ENCODE assay signal across 16 cellular contexts in genomic region chr2:202161106-202161836, GRCh38.
A peak's percentile ranks its signal among the peaks of the same experiment; 100 is the strongest.
DNase-seq lines count a peak whose midpoint lies in the region; ATAC-seq, FAIRE-seq and TF ChIP-seq lines count a peak whose summit lies in the region.
"Had no signal": no experiment of that assay in that cellular context is flagged by ENCODE, and none has a peak within 500 bp of the region (broad histone marks: within the 10 kb centered on the region; RNA-seq: fewer than 3 reads in every experiment).

No MANE protein-coding gene starts in this region.

- WGBS in right cardiac atrium, result 36% methylated on average over 8 of the region's 8 CpGs
- 65% methylated on average over 8 of the region's 8 CpGs for WGBS in suprapubic skin
- 60 to 64% (median 64%) methylated on average over 8 of the region's 8 CpGs for WGBS in adrenal gland, 4 donors
- WGBS in pancreas, 2 donors, result 72 to 73% methylated on average over 8 of the region's 8 CpGs

- H3K36me3 Mint-ChIP-seq in activated naive CD4-positive, alpha-beta T cell treated with anti-CD3 and anti-CD28 coated beads for 36 hours (ENCODE audit: low read depth), result no peaks in the 10 kb centered on the region

- peak overlapping the region; percentile 38 for H3K27ac ChIP-seq in right cardiac atrium (ENCODE audit: low read length)
- H3K27ac ChIP-seq in suprapubic skin, result no peak overlapping the region
- H3K27ac ChIP-seq in adrenal gland, result no peak overlapping the region
- no peak overlapping the region for H3K27ac ChIP-seq in pancreas
- H3K27ac ChIP-seq: WERI-Rb-1 had no signal

- H3K36me3 ChIP-seq in adipocyte (ENCODE audit: control insufficient read depth, insufficient read depth, low read length, severe bottlenecking), result no peaks in the 10 kb centered on the region
- H3K36me3 ChIP-seq in suprapubic skin, result no peaks in the 10 kb centered on the region
- no peaks in the 10 kb centered on the region for H3K36me3 ChIP-seq in adrenal gland (replicated peaks in 1 of 2)
- no peaks in the 10 kb centered on the region for H3K36me3 ChIP-seq in pancreas
- H3K36me3 ChIP-seq: WERI-Rb-1 had no signal

- H3K4me1 ChIP-seq in adipocyte (ENCODE audit: control insufficient read depth, insufficient read depth, low read length), result no peaks in the 10 kb centered on the region
- no peaks in the 10 kb centered on the region for H3K4me1 ChIP-seq in right cardiac atrium (ENCODE audit: control insufficient read depth, insufficient read depth, low read length)
- no peaks in the 10 kb centered on the region for H3K4me1 ChIP-seq in suprapubic skin
- H3K4me1 ChIP-seq in adrenal gland (replicated peaks in 1 of 2), result no peaks in the 10 kb centered on the region
- H3K4me1 ChIP-seq in pancreas, result no peaks in the 10 kb centered on the region

- H3K4me3 Mint-ChIP-seq in activated naive CD4-positive, alpha-beta T cell treated with anti-CD3 and anti-CD28 coated beads for 36 hours, result no peak overlapping the region
- no peak overlapping the region for H3K4me3 Mint-ChIP-seq in stimulated activated naive CD8-positive, alpha-beta T cell treated with anti-CD3 and anti-CD28 coated beads, Interleukin-15, amount 100 ng/mL, for 72 hours

- no peak overlapping the region for H3K9ac ChIP-seq in adipocyte (ENCODE audit: low read length)

- no peak for TF ChIP-seq POLR2A in suprapubic skin (IDR thresholded peaks at IDR 0.05)
- TF ChIP-seq POLR2A in adrenal gland (IDR thresholded peaks at IDR 0.05), result no peak

- no peaks in the 10 kb centered on the region for H3K9me3 Mint-ChIP-seq in activated naive CD4-positive, alpha-beta T cell treated with anti-CD3 and anti-CD28 coated beads for 36 hours
- H3K9me3 Mint-ChIP-seq in stimulated activated naive CD8-positive, alpha-beta T cell treated with anti-CD3 and anti-CD28 coated beads, Interleukin-15, amount 100 ng/mL, for 72 hours, result no peaks in the 10 kb centered on the region

- no peak for TF ChIP-seq EP300 in suprapubic skin (IDR thresholded peaks at IDR 0.05)

- FAIRE-seq in pancreas (lab: Jason Lieb, UNC), result no peak

- H3K27me3 ChIP-seq in adipocyte (replicated peaks; ENCODE audit: control insufficient read depth, insufficient read depth, low read length) (peaks cover 24% of the 10 kb centered on the region), right cardiac atrium (ENCODE audit: control insufficient read depth, insufficient read depth) (no peaks in the 10 kb centered on the region), suprapubic skin (no peaks in the 10 kb centered on the region), adrenal gland (no peaks in the 10 kb centered on the region), pancreas (no peaks in the 10 kb centered on the region)

- ATAC-seq in right cardiac atrium (peak in 1 of 2 donors; percentile 38), pancreas (no peak)
- no peak for ATAC-seq in stimulated activated naive CD8-positive, alpha-beta T cell treated with anti-CD3 and anti-CD28 coated beads, Interleukin-15, amount 100 ng/mL, for 72 hours

- no peak for TF ChIP-seq CTCF in suprapubic skin (IDR thresholded peaks at IDR 0.05)
- no peak for TF ChIP-seq CTCF in adrenal gland (IDR thresholded peaks at IDR 0.05)
- no peak for TF ChIP-seq CTCF in pancreas (IDR thresholded peaks at IDR 0.05)

- H3K4me1 Mint-ChIP-seq in activated naive CD4-positive, alpha-beta T cell treated with anti-CD3 and anti-CD28 coated beads for 36 hours (ENCODE audit: low read depth), result peaks cover 12% of the 10 kb centered on the region
- H3K4me1 Mint-ChIP-seq in stimulated activated naive CD8-positive, alpha-beta T cell treated with anti-CD3 and anti-CD28 coated beads, Interleukin-15, amount 100 ng/mL, for 72 hours, result peaks cover 11% of the 10 kb centered on the region

- CTCF ChIA-PET in activated naive CD4-positive, alpha-beta T cell treated with anti-CD3 and anti-CD28 coated beads for 36 hours (lab: Charles Lee), result interaction anchor here (0.6 to 0.8 kb wide), 2 partner anchors 12 to 58 kb away, joined by 3 to 4 read pairs; no protein-coding TSS in a partner anchor

- H3K27ac Mint-ChIP-seq in activated naive CD4-positive, alpha-beta T cell treated with anti-CD3 and anti-CD28 coated beads for 36 hours, result no peak overlapping the region
- H3K27ac Mint-ChIP-seq in stimulated activated naive CD8-positive, alpha-beta T cell treated with anti-CD3 and anti-CD28 coated beads, Interleukin-15, amount 100 ng/mL, for 72 hours, result peak overlapping the region in 1 of 2 donors; percentile 17

- DNase-seq in activated naive CD4-positive, alpha-beta T cell treated with anti-CD3 and anti-CD28 coated beads for 36 hours, result peak; percentile 13
- DNase-seq in activated naive CD4-positive, alpha-beta T cell (lab: John Stamatoyannopoulos, UW), result no peak
- peak; percentile 36 for DNase-seq in adipocyte (ENCODE audit: low read depth)
- DNase-seq in right cardiac atrium, result no peak
- DNase-seq in suprapubic skin (ENCODE audit: low spot score in 2 of 2), result no peak
- DNase-seq in adrenal gland, result no peak
- no peak for DNase-seq in stimulated activated naive CD8-positive, alpha-beta T cell treated with anti-CD3 and anti-CD28 coated beads, Interleukin-15, amount 100 ng/mL, for 72 hours
- DNase-seq in pancreas, result no peak
- DNase-seq: ACHN; activated T-cell treated with anti-CD3 and anti-CD28 coated beads for 4 hours; NCI-H1048; NCI-H524; occipital lobe; stimulated activated CD4-positive, alpha-beta T cell treated with anti-CD3 and anti-CD28 coated beads, Interleukin-15, amount 100 ng/mL, for 24 hours; trophoblast cell; WERI-Rb-1 had no signal

- H3K27me3 Mint-ChIP-seq in activated naive CD4-positive, alpha-beta T cell treated with anti-CD3 and anti-CD28 coated beads for 36 hours (ENCODE audit: low read depth), result peaks cover 7% of the 10 kb centered on the region
- no peaks in the 10 kb centered on the region for H3K27me3 Mint-ChIP-seq in stimulated activated naive CD8-positive, alpha-beta T cell treated with anti-CD3 and anti-CD28 coated beads, Interleukin-15, amount 100 ng/mL, for 72 hours

- no peak overlapping the region for H3K4me3 ChIP-seq in adipocyte (ENCODE audit: low read length)
- no peak overlapping the region for H3K4me3 ChIP-seq in right cardiac atrium (ENCODE audit: low read length)
- H3K4me3 ChIP-seq in suprapubic skin, result no peak overlapping the region
- H3K4me3 ChIP-seq in adrenal gland, result no peak overlapping the region
- H3K4me3 ChIP-seq in pancreas, result no peak overlapping the region

- intact Hi-C loops in activated naive CD4-positive, alpha-beta T cell treated with anti-CD3 and anti-CD28 coated beads for 36 hours (cut with micrococcal nuclease), result no loop called here
- intact Hi-C loops in right cardiac atrium (cut with DNase I), result no loop called here
- intact Hi-C loops in adrenal gland (cut with DNase I), result no loop called here
- intact Hi-C loops in pancreas (cut with DNase I), result no loop called here

- H3K9me3 ChIP-seq in adipocyte (ENCODE audit: control insufficient read depth, low read length) (no peaks in the 10 kb centered on the region), right cardiac atrium (ENCODE audit: control insufficient read depth, low read length) (no peaks in the 10 kb centered on the region), suprapubic skin (no peaks in the 10 kb centered on the region), adrenal gland (replicated peaks in 1 of 3) (no peaks in the 10 kb centered on the region), pancreas (no peaks in the 10 kb centered on the region)

Comparison
In these comparisons a context has a peak if more than half of its experiments do, and no peak if none do; other contexts are left out.
1. DNase-seq: peak in activated naive CD4-positive, alpha-beta T cell treated with anti-CD3 and anti-CD28 coated beads for 36 hours (single experiment) and adipocyte (single experiment); none in activated naive CD4-positive, alpha-beta T cell (0 of 4), right cardiac atrium (0 of 3), suprapubic skin (0 of 2), adrenal gland (0 of 7), stimulated activated naive CD8-positive, alpha-beta T cell treated with anti-CD3 and anti-CD28 coated beads, Interleukin-15, amount 100 ng/mL, for 72 hours (0 of 2) and pancreas (0 of 6).